ENCODE assay signal across 23 cellular contexts in the genomic region with DNA sequence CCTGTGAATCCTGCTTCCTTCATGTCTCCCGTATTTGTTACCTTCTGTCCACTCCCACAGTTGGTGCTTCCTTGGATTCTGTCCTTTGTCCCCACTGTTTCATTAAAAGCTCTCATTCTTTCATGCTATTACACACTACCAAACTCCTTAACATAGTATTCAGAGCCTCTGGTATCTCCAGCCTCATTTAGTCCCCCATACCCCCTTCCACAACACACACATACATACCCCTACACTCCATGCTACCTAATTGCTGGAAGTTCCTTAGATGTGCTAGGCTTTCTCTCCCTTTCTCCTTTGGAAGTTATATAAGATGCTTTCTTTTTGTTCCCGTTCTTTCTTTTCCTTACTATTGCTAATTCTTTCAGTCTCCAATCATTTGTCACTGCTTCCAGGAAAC.
"Had no signal": no experiment of that assay in that cellular context is flagged by ENCODE, and none has a peak within 500 bp of the region (broad histone marks: within the 10 kb centered on the region; RNA-seq: fewer than 3 reads in every experiment).

No MANE protein-coding gene starts in this region.

- H3K36me3 Mint-ChIP-seq: activated naive CD4-positive, alpha-beta T cell treated with anti-CD3 and anti-CD28 coated beads, Interleukin-2, amount 10 ng/mL, durations not matched to agents 7 days and 5 days; activated naive CD8-positive, alpha-beta T cell treated with anti-CD3 and anti-CD28 coated beads for 36 hours had no signal

- H3K9me3 Mint-ChIP-seq: activated CD8-positive, alpha-beta T cell treated with anti-CD3 and anti-CD28 coated beads for 36 hours; activated naive CD4-positive, alpha-beta T cell treated with anti-CD3 and anti-CD28 coated beads, Interleukin-2, amount 10 ng/mL, durations not matched to agents 7 days and 5 days; activated naive CD8-positive, alpha-beta T cell treated with anti-CD3 and anti-CD28 coated beads for 36 hours; activated T-cell treated with anti-CD3 and anti-CD28 coated beads, Interleukin-2, amount 50 U/mL, for 72 hours; activated T-helper 2 cell treated with anti-CD3 and anti-CD28 coated beads, Interferon-gamma antibody, Interleukin-2, Interleukin-4, amounts not matched to agents 10 μg/mL and 5 μg/mL and 100 μg/mL, durations not matched to agents 14 hours and 24 hours and 36 hours; T-helper 1 cell treated with Interleukin-12 subunit alpha and Interleukin-12 subunit beta and Interleukin-4 antibody, amounts not matched to agents 30 μg/mL and 1 μg/mL, for 36 hours had no signal

- H3K4me3 Mint-ChIP-seq: activated CD8-positive, alpha-beta T cell treated with anti-CD3 and anti-CD28 coated beads for 36 hours; activated naive CD4-positive, alpha-beta T cell treated with anti-CD3 and anti-CD28 coated beads, Interleukin-2, amount 10 ng/mL, durations not matched to agents 7 days and 5 days; activated naive CD8-positive, alpha-beta T cell treated with anti-CD3 and anti-CD28 coated beads for 36 hours; activated T-cell treated with anti-CD3 and anti-CD28 coated beads, Interleukin-2, amount 50 U/mL, for 72 hours; T-helper 1 cell treated with Interleukin-12 subunit alpha and Interleukin-12 subunit beta and Interleukin-4 antibody, amounts not matched to agents 30 μg/mL and 1 μg/mL, for 36 hours had no signal

- H3K4me1 ChIP-seq: SJCRH30 had no signal

- H3K9me3 ChIP-seq: SJCRH30 had no signal

- H3K4me3 ChIP-seq: SJCRH30 had no signal

- H3K9ac ChIP-seq: KMS-11 had no signal

- H3K27ac Mint-ChIP-seq: activated CD8-positive, alpha-beta T cell treated with anti-CD3 and anti-CD28 coated beads for 36 hours; activated naive CD4-positive, alpha-beta T cell treated with anti-CD3 and anti-CD28 coated beads, Interleukin-2, amount 10 ng/mL, durations not matched to agents 7 days and 5 days; activated naive CD8-positive, alpha-beta T cell treated with anti-CD3 and anti-CD28 coated beads for 36 hours; activated T-cell treated with anti-CD3 and anti-CD28 coated beads, Interleukin-2, amount 50 U/mL, for 72 hours; activated T-helper 2 cell treated with anti-CD3 and anti-CD28 coated beads, Interferon-gamma antibody, Interleukin-2, Interleukin-4, amounts not matched to agents 10 μg/mL and 5 μg/mL and 100 μg/mL, durations not matched to agents 14 hours and 24 hours and 36 hours; T-helper 1 cell treated with Interleukin-12 subunit alpha and Interleukin-12 subunit beta and Interleukin-4 antibody, amounts not matched to agents 30 μg/mL and 1 μg/mL, for 36 hours had no signal

- H3K27ac ChIP-seq: KMS-11, RWPE1, SJCRH30 had no signal

- H3K27me3 ChIP-seq: SJCRH30 had no signal

- H3K4me1 Mint-ChIP-seq: activated naive CD4-positive, alpha-beta T cell treated with anti-CD3 and anti-CD28 coated beads, Interleukin-2, amount 10 ng/mL, durations not matched to agents 7 days and 5 days; activated naive CD8-positive, alpha-beta T cell treated with anti-CD3 and anti-CD28 coated beads for 36 hours had no signal

- H3K4me2 ChIP-seq: KMS-11 had no signal

- H3K36me3 ChIP-seq: SJCRH30 had no signal

- ATAC-seq: activated CD8-positive, alpha-beta T cell treated with anti-CD3 and anti-CD28 coated beads for 36 hours; activated T-cell treated with anti-CD3 and anti-CD28 coated beads, Interleukin-2, amount 50 U/mL, for 72 hours; Panc1 had no signal

- DNase-seq: activated CD4-positive, CD25-positive, alpha-beta regulatory T cell; activated CD8-positive, alpha-beta memory T cell treated with anti-CD3 and anti-CD28 coated beads, Interleukin-2, amount 50 U/mL, for 4 hours; activated CD8-positive, alpha-beta T cell treated with anti-CD3 and anti-CD28 coated beads for 36 hours; activated gamma-delta T cell treated with Interleukin-2 at 50 U/mL for 16 hours; activated naive CD4-positive, alpha-beta T cell treated with anti-CD3 and anti-CD28 coated beads, Interleukin-2, amount 10 ng/mL, durations not matched to agents 7 days and 5 days; activated naive CD8-positive, alpha-beta T cell treated with anti-CD3 and anti-CD28 coated beads for 36 hours; activated T-cell treated with anti-CD3 and anti-CD28 coated beads, Interleukin-2, amount 50 U/mL, for 72 hours; NCI-H1092; NCI-H1417; NCI-H1930; NCI-H2171 treated with DMSO at 0.1 percent for 48 hours; NCI-H226; NCI-H526 treated with DMSO at 0.1 percent for 48 hours; NCI-H82; NK-92 treated with Interleukin-12 subunit alpha and Interleukin-12 subunit beta, amount 100 ng/mL, for 24 hours; Right ventricle myocardium superior; SJCRH30; T-helper 9 cell had no signal
